In genomic region chr3:149221783-149222517, GRCh38 we compare ENCODE assay signal across 1 cellular context.
TF ChIP-seq lines count a peak whose summit lies in the region.

Gene CP, minus strand, starts transcription at chr3:149221829. Its CDS starts 37 bp downstream, at chr3:149221792.

TF ChIP-seq in HepG2, 621 proteins besides CTCF, POLR2A, EP300 and RAD21 (continued from another document and continues in another):
- TF ChIP-seq NAIF1 (CRISPR knock-in tag; IDR thresholded peaks at IDR 0.05; ENCODE audit: borderline replicate concordance) (no peak), JUN (CRISPR knock-in tag; IDR thresholded peaks at IDR 0.05) (no peak), BRCA1 (CRISPR knock-in tag; IDR thresholded peaks at IDR 0.05) (peak; percentile 35; the same call in 1 of the 2 replicates), ZNF713 (CRISPR knock-in tag; IDR thresholded peaks at IDR 0.05) (no peak), MAFG (CRISPR knock-in tag; IDR thresholded peaks at IDR 0.05) (no peak), ZBTB20 (CRISPR knock-in tag; IDR thresholded peaks at IDR 0.05; ENCODE audit: borderline replicate concordance, low read depth) (peak; percentile 82; the same call in 1 of the 2 replicates), MAF1 (CRISPR knock-in tag; IDR thresholded peaks at IDR 0.05; ENCODE audit: borderline replicate concordance) (no peak), ZBTB39 (CRISPR knock-in tag; IDR thresholded peaks at IDR 0.05) (no peak; the same call in 1 of the 2 replicates), PITX1 (CRISPR knock-in tag; IDR thresholded peaks at IDR 0.05) (peak; percentile 80; the same call in 1 of the 2 replicates), DZIP1 (CRISPR knock-in tag; IDR thresholded peaks at IDR 0.05) (no peak), NR2C2 (CRISPR knock-in tag; IDR thresholded peaks at IDR 0.05; ENCODE audit: borderline replicate concordance) (no peak), ZNF781 (CRISPR knock-in tag; IDR thresholded peaks at IDR 0.05; ENCODE audit: borderline replicate concordance, not compliant biosample characterization) (no peak), ZNF572 (CRISPR knock-in tag; IDR thresholded peaks at IDR 0.05) (no peak), ZNF282 (IDR thresholded peaks at IDR 0.05; ENCODE audit: partially characterized antibody) (no peak), DR1 (CRISPR knock-in tag; IDR thresholded peaks at IDR 0.05) (no peak), HBP1 (CRISPR knock-in tag; IDR thresholded peaks at IDR 0.05; ENCODE audit: low read depth) (peak; percentile 69; the same call in 1 of the 2 replicates), NFAT5 (CRISPR knock-in tag; IDR thresholded peaks at IDR 0.05) (no peak), IKZF5 (CRISPR knock-in tag; IDR thresholded peaks at IDR 0.05) (peak; percentile 87; the same call in 1 of the 2 replicates), ZKSCAN1 (IDR thresholded peaks at IDR 0.05; ENCODE audit: low read length) (no peak), ATF7-NPFF (CRISPR knock-in tag; IDR thresholded peaks at IDR 0.05; ENCODE audit: low read depth) (no peak), ZNF275 (CRISPR knock-in tag; IDR thresholded peaks at IDR 0.05; ENCODE audit: borderline replicate concordance) (no peak; the same call in 1 of the 2 replicates), ZNF510 (CRISPR knock-in tag; IDR thresholded peaks at IDR 0.05; ENCODE audit: low read depth) (no peak), SOX13 (IDR thresholded peaks at IDR 0.05) (peak; percentile 97), SOX13 (CRISPR knock-in tag; conservative IDR thresholded peaks at IDR 0.05 in 1 of 2, IDR thresholded peaks at IDR 0.05 in 1 of 2) (peak in 1 of 2 experiments; percentile 99; a peak in 2 of 4 replicates), NBN (conservative IDR thresholded peaks at IDR 0.05) (no peak), ZNF556 (CRISPR knock-in tag; IDR thresholded peaks at IDR 0.05; ENCODE audit: borderline replicate concordance) (no peak), ZFX (CRISPR knock-in tag; IDR thresholded peaks at IDR 0.05; ENCODE audit: low read depth) (no peak), HNRNPL (IDR thresholded peaks at IDR 0.05; ENCODE audit: low read depth, low read length) (no peak), SNAPC2 (CRISPR knock-in tag; IDR thresholded peaks at IDR 0.05) (no peak; the same call in 1 of the 2 replicates), THAP8 (CRISPR knock-in tag; IDR thresholded peaks at IDR 0.05; ENCODE audit: borderline replicate concordance) (no peak), CEBPZ (IDR thresholded peaks at IDR 0.05; ENCODE audit: low read length) (no peak), GMEB2 (CRISPR knock-in tag; IDR thresholded peaks at IDR 0.05; ENCODE audit: low read depth) (no peak), KLF11 (CRISPR knock-in tag; IDR thresholded peaks at IDR 0.05) (no peak), MLXIP (CRISPR knock-in tag; IDR thresholded peaks at IDR 0.05; ENCODE audit: borderline replicate concordance) (no peak)
